23 cellular contexts compared by ENCODE assay signal in the genomic region with DNA sequence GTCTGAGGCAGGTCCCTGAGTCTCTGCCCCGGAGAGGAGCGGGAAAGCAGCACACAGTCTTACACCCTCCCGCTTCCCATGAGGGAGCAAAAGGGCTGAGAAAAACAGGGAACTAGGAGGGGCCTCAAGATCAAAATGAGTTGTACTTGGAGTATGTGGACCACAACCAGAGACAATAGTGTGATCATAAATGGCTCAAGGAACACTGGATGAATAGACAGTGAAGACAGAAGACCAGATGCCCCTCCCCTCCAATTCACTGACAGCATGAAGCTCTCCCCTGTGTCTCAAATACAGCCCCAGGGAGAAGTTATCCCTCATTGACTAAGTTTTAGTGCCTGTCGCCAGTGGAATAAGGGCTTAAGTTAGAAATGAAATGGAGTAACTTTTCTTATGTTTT.
DNase-seq lines count a peak whose midpoint lies in the region; ATAC-seq, FAIRE-seq and TF ChIP-seq lines count a peak whose summit lies in the region.
"Had no signal": no experiment of that assay in that cellular context is flagged by ENCODE, and none has a peak within 500 bp of the region (broad histone marks: within the 10 kb centered on the region; RNA-seq: fewer than 3 reads in every experiment).

No MANE protein-coding gene starts in this region.

- H3K4me1 ChIP-seq in GM23338 (ENCODE audit: insufficient read depth), result no peaks in the 10 kb centered on the region
- no peaks in the 10 kb centered on the region for H3K4me1 ChIP-seq in H1 (replicated peaks in 1 of 4; ENCODE audit: control insufficient read depth in 3 of 4, insufficient read depth in 4 of 4, low read length in 3 of 4)
- H3K4me1 ChIP-seq: BE2C, BLaER1, Caco-2 had no signal

- DNase-seq in GM23338 (ENCODE audit: low spot score), result no peak
- no peak for DNase-seq in H1 (ENCODE audit: low read depth in 1 of 2, low spot score in 2 of 2)
- DNase-seq in neural crest cell (ENCODE audit: low read depth, low spot score), result no peak
- no peak for DNase-seq in CD14-positive monocyte (ENCODE audit: low spot score)
- no peak for DNase-seq in stimulated activated naive CD4-positive, alpha-beta T cell (lab: John Stamatoyannopoulos, UW)
- DNase-seq: 8988T; ACHN; BE2C; C1 segment of cervical spinal cord; Caco-2; Calu3; CD4-positive, alpha-beta T cell; CD8-positive, alpha-beta T cell; DMS79 treated with DMSO at 0.1 percent for 48 hours; GDM1 had no signal

- ATAC-seq in GM23338, result no peak
- no peak for ATAC-seq in GM21737 (IDR thresholded peaks at IDR 0.05; ENCODE audit: unreplicated experiment)
- ATAC-seq: CD8-positive, alpha-beta T cell; GM12878 had no signal

- H3K4me3 ChIP-seq in GM23338 (no peak overlapping the region), H1 (ENCODE audit: extremely low read depth in 1 of 4, insufficient read depth in 2 of 4, low read depth in 3 of 4, low read length in 4 of 4) (no peak overlapping the region)
- H3K4me3 ChIP-seq: BLaER1, GM12878 had no signal

- POLR2A ChIA-PET in H1 (lab: Charles Lee; ENCODE audit: partially characterized antibody), result no interaction called here

- H3K27me3 Mint-ChIP-seq in GM23338 (ENCODE audit: insufficient read depth, low read depth, poor library complexity), result peaks cover 1% of the 10 kb centered on the region
- no peaks in the 10 kb centered on the region for H3K27me3 Mint-ChIP-seq in neural crest cell (ENCODE audit: low read depth)
- H3K27me3 Mint-ChIP-seq in CD14-positive monocyte (ENCODE audit: low read depth in 3 of 3), result peaks cover 0 to 4% (median 0%) of the 10 kb centered on the region in 3 donors

- H4K5ac ChIP-seq in H1 (ENCODE audit: insufficient read length, low read depth, low read length), result no peak overlapping the region

- H3K4me1 Mint-ChIP-seq in GM23338 (no peaks in the 10 kb centered on the region), neural crest cell (peaks cover 24% of the 10 kb centered on the region), CD14-positive monocyte (no peaks in the 10 kb centered on the region)

- H3K36me3 Mint-ChIP-seq in GM23338 (ENCODE audit: low read depth) (no peaks in the 10 kb centered on the region), neural crest cell (ENCODE audit: low read depth) (peaks cover 7% of the 10 kb centered on the region), CD14-positive monocyte (no peaks in the 10 kb centered on the region)
- H3K36me3 Mint-ChIP-seq: CD8-positive, alpha-beta T cell had no signal

- no peak overlapping the region for H2BK5ac ChIP-seq in H1 (ENCODE audit: low read depth, low read length)

- TF ChIP-seq CTCF in GM23338 (conservative IDR thresholded peaks at IDR 0.05; ENCODE audit: low read depth in 2 of 2), result no peak
- TF ChIP-seq CTCF in H1 (IDR thresholded peaks at IDR 0.05; ENCODE audit: control extremely low read depth in 1 of 3, insufficient read depth in 1 of 3, low read depth in 1 of 3, low read length in 3 of 3), result no peak
- no peak for TF ChIP-seq CTCF in neural crest cell (conservative IDR thresholded peaks at IDR 0.05)
- TF ChIP-seq CTCF in CD14-positive monocyte (IDR thresholded peaks at IDR 0.05), result no peak

- H3K27me3 ChIP-seq in GM23338 (ENCODE audit: insufficient read depth) (no peaks in the 10 kb centered on the region), H1 (replicated peaks in 1 of 4; ENCODE audit: control insufficient read depth in 3 of 4, extremely low read depth in 1 of 4, insufficient read depth in 3 of 4, low read length in 3 of 4) (no peaks in the 10 kb centered on the region)
- H3K27me3 ChIP-seq: BE2C, BLaER1 had no signal

- no peak overlapping the region for H2BK20ac ChIP-seq in H1 (ENCODE audit: low read length)

- H3K9me2 ChIP-seq in GM23338 (ENCODE audit: insufficient read depth), result peaks cover 3% of the 10 kb centered on the region; the same call in 1 of the 2 replicates

- H3K27ac Mint-ChIP-seq in GM23338 (no peak overlapping the region), neural crest cell (ENCODE audit: unreplicated experiment) (peak overlapping the region; percentile 64), CD14-positive monocyte (no peak overlapping the region)
- H3K27ac Mint-ChIP-seq: CD4-positive, alpha-beta T cell; CD8-positive, alpha-beta T cell had no signal

- H3K9ac ChIP-seq in H1 (replicated peaks in 1 of 4; ENCODE audit: extremely low read depth in 1 of 4, low read depth in 3 of 4, low read length in 3 of 4), result no peak overlapping the region
- H3K9ac ChIP-seq: BLaER1 had no signal

- H3K36me3 ChIP-seq in GM23338 (ENCODE audit: insufficient read depth), result no peaks in the 10 kb centered on the region
- H3K36me3 ChIP-seq in H1 (ENCODE audit: control insufficient read depth in 2 of 4, insufficient read depth in 4 of 4, low read length in 3 of 4), result no peaks in the 10 kb centered on the region
- H3K36me3 ChIP-seq: BE2C, BLaER1 had no signal

- H2BK12ac ChIP-seq in H1 (ENCODE audit: low read depth, low read length), result no peak overlapping the region

- H3K56ac ChIP-seq in H1 (replicated peaks; ENCODE audit: insufficient read length, low read depth, low read length), result no peak overlapping the region

- no peak overlapping the region for H3K14ac ChIP-seq in H1 (ENCODE audit: insufficient read length)

- H3K23me2 ChIP-seq in H1 (ENCODE audit: low read depth, low read length), result no peaks in the 10 kb centered on the region

- no peak for TF ChIP-seq EP300 in H1 (IDR thresholded peaks at IDR 0.05; ENCODE audit: borderline replicate concordance in 1 of 2, low read depth in 2 of 2, low read length in 2 of 2)

- no peak overlapping the region for H3K18ac ChIP-seq in H1 (ENCODE audit: extremely low read depth, low read length)

- intact Hi-C loops in CD14-positive monocyte (cut with micrococcal nuclease), result no loop called here

- no peak overlapping the region for H4K8ac ChIP-seq in H1 (ENCODE audit: extremely low read depth, insufficient read depth, low read length)

- CTCF ChIA-PET in H1 (lab: Charles Lee; ENCODE audit: partially characterized antibody), result interaction anchor here (0.7 kb wide), 2 partner anchors 446 to 1261 kb away, joined by 3 read pairs; no protein-coding TSS in a partner anchor

- TF ChIP-seq POLR2A in H1 (IDR thresholded peaks at IDR 0.05; ENCODE audit: control extremely low read depth in 1 of 2, low read depth in 2 of 2, low read length in 2 of 2), result no peak

- FAIRE-seq in H1 (lab: Jason Lieb, UNC), result no peak
- FAIRE-seq: A204.1, D721Med, GM12878, GM12892, GM18507, GM19239 had no signal

- H3K9me3 Mint-ChIP-seq in GM23338, result peaks cover 13% of the 10 kb centered on the region; the same call in 2 of the 3 replicates
- H3K9me3 Mint-ChIP-seq in neural crest cell, result peaks cover 21% of the 10 kb centered on the region
- H3K9me3 Mint-ChIP-seq in CD14-positive monocyte, result peaks cover 3 to 17% (median 11%) of the 10 kb centered on the region in 7 donors

- no peak overlapping the region for H3K4ac ChIP-seq in H1 (replicated peaks; ENCODE audit: insufficient read length, low read depth, low read length)

- H3K4me3 Mint-ChIP-seq in GM23338, result no peak overlapping the region
- H3K4me3 Mint-ChIP-seq in neural crest cell, result no peak overlapping the region
- H3K4me3 Mint-ChIP-seq in CD14-positive monocyte, result no peak overlapping the region
- H3K4me3 Mint-ChIP-seq: CD4-positive, alpha-beta T cell; CD8-positive, alpha-beta T cell had no signal

- H2AK5ac ChIP-seq in H1 (ENCODE audit: low read depth, low read length), result no peak overlapping the region

- H3K79me1 ChIP-seq in H1 (ENCODE audit: low read depth, low read length), result no peaks in the 10 kb centered on the region

- no peak overlapping the region for H4K91ac ChIP-seq in H1 (replicated peaks; ENCODE audit: insufficient read length, low read length)

- 89% methylated on average over 4 of the region's 4 CpGs; no CpG with 5 or more reads in 1 of the 2 experiments for WGBS in H1 (ENCODE audit: extremely low coverage in 1 of 2, insufficient coverage in 1 of 2, insufficient read length in 1 of 2, insufficient replicate concordance in 2 of 2, low coverage in 1 of 2, low lambda C conversion rate in 2 of 2, missing lambda C conversion rate in 1 of 2), 2 experiments

- no peak for TF ChIP-seq RAD21 in H1 (IDR thresholded peaks at IDR 0.05 in 1 of 2, conservative IDR thresholded peaks at IDR 0.05 in 1 of 2; ENCODE audit: low read depth in 2 of 2, low read length in 2 of 2)

- H3K4me2 ChIP-seq in GM23338, result no peak overlapping the region
- H3K4me2 ChIP-seq in H1 (ENCODE audit: insufficient read depth in 1 of 2, low read depth in 2 of 2, low read length in 2 of 2), result no peak overlapping the region
- H3K4me2 ChIP-seq: BLaER1 had no signal

- no peak overlapping the region for H3K27ac ChIP-seq in GM23338 (ENCODE audit: low read depth)
- no peak overlapping the region for H3K27ac ChIP-seq in H1 (ENCODE audit: low read depth, low read length)
- H3K27ac ChIP-seq: BLaER1 had no signal

- H3K79me2 ChIP-seq in GM23338 (replicated peaks; ENCODE audit: insufficient read depth), result no peaks in the 10 kb centered on the region
- H3K79me2 ChIP-seq in H1 (ENCODE audit: control insufficient read depth in 1 of 2, insufficient read depth in 2 of 2, low read length in 2 of 2), result no peaks in the 10 kb centered on the region

- no peaks in the 10 kb centered on the region for H3F3A ChIP-seq in GM23338 (replicated peaks; ENCODE audit: low read depth)

- no peak overlapping the region for H3K23ac ChIP-seq in H1 (ENCODE audit: insufficient read length)

- no peaks in the 10 kb centered on the region for H3K9me3 ChIP-seq in H1 (ENCODE audit: insufficient read depth in 2 of 2, low read depth in 1 of 2, low read length in 1 of 2)
- H3K9me3 ChIP-seq: BE2C, Caco-2 had no signal

- no peaks in the 10 kb centered on the region for H4K20me1 ChIP-seq in GM23338 (replicated peaks; ENCODE audit: insufficient read depth)
- no peaks in the 10 kb centered on the region for H4K20me1 ChIP-seq in H1 (replicated peaks in 1 of 2; ENCODE audit: control insufficient read depth in 1 of 2, insufficient read depth in 2 of 2, low read length in 2 of 2)
- H4K20me1 ChIP-seq: BLaER1 had no signal

- peak overlapping the region; percentile 72 for H2AFZ ChIP-seq in GM23338
- peak overlapping the region; percentile 81; the same call in 1 of the 2 replicates for H2AFZ ChIP-seq in H1 (ENCODE audit: low read length)

- H2BK15ac ChIP-seq in H1 (ENCODE audit: low read length), result no peak overlapping the region

- no peak overlapping the region for H2BK120ac ChIP-seq in H1 (replicated peaks; ENCODE audit: low read depth, low read length)

TF ChIP-seq in GM23338, 12 proteins besides CTCF, POLR2A, EP300 and RAD21 (continues in another document):
- no peak for TF ChIP-seq NANOG (IDR thresholded peaks at IDR 0.05; ENCODE audit: borderline replicate concordance)
- TF ChIP-seq STAT1 (IDR thresholded peaks at IDR 0.05; ENCODE audit: unreplicated experiment), result no peak
- no peak for TF ChIP-seq EZH2phosphoT487 (IDR thresholded peaks at IDR 0.05; ENCODE audit: unreplicated experiment)
- TF ChIP-seq CREB1 (CRISPR knock-in tag; IDR thresholded peaks at IDR 0.05; ENCODE audit: low read depth), result no peak

TF ChIP-seq in H1, 55 proteins besides CTCF, POLR2A, EP300 and RAD21 (continues in another document):
- TF ChIP-seq HDAC2 (IDR thresholded peaks at IDR 0.05; ENCODE audit: borderline replicate concordance in 1 of 2, low read depth in 2 of 2, low read length in 2 of 2) (no peak), SUZ12 (IDR thresholded peaks at IDR 0.05; ENCODE audit: low read length) (no peak), SIX5 (IDR thresholded peaks at IDR 0.05; ENCODE audit: low read depth, low read length) (no peak)
